24 cellular contexts compared by ENCODE assay signal in genomic region chr1:12206238-12206637, GRCh38. TPM values are rescaled to one million over a fixed set of nuclear protein-coding genes. Genes with fewer than 3 reads are reported as not detected.
DNase-seq lines count a peak whose midpoint lies in the region; ATAC-seq and TF ChIP-seq lines count a peak whose summit lies in the region.
"Had no signal": no experiment of that assay in that cellular context is flagged by ENCODE, and none has a peak within 500 bp of the region (broad histone marks: within the 10 kb centered on the region; RNA-seq: fewer than 3 reads in every experiment).

No MANE protein-coding gene starts in this region.

- peaks cover 61% of the 10 kb centered on the region for H3K36me3 ChIP-seq in CD4-positive, CD25-positive, alpha-beta regulatory T cell (ENCODE audit: control insufficient read depth, insufficient read depth, low read length)
- H3K36me3 ChIP-seq: colonic mucosa, ovary had no signal

- H3K27me3 Mint-ChIP-seq in CD14-positive monocyte (ENCODE audit: low read depth in 3 of 3) = peaks cover 0 to 3% (median 3%) of the 10 kb centered on the region in 3 donors
- peaks cover 5% of the 10 kb centered on the region for H3K27me3 Mint-ChIP-seq in CD4-positive, CD25-positive, alpha-beta regulatory T cell
- peaks cover 2% of the 10 kb centered on the region for H3K27me3 Mint-ChIP-seq in activated T-helper 1 cell treated with anti-CD3 and anti-CD28 coated beads, Interleukin-12 subunit alpha, Interleukin-12 subunit beta, Interleukin-2, Interleukin-4 antibody, amounts not matched to agents 30 ng/mL and 10 ng/mL and 1 ng/mL, durations not matched to agents 14 hours and 24 hours and 36 hours (ENCODE audit: insufficient read depth)
- H3K27me3 Mint-ChIP-seq in natural killer cell (ENCODE audit: low read depth in 2 of 2) = no peaks in the 10 kb centered on the region
- H3K27me3 Mint-ChIP-seq: naive thymus-derived CD8-positive, alpha-beta T cell had no signal

- H3K9me3 ChIP-seq in CD4-positive, CD25-positive, alpha-beta regulatory T cell (ENCODE audit: control insufficient read depth in 2 of 2, low read length in 2 of 2) = no peaks in the 10 kb centered on the region
- H3K9me3 ChIP-seq: colonic mucosa, ovary, upper lobe of left lung had no signal

- no peak overlapping the region for H3K4me3 Mint-ChIP-seq in CD14-positive monocyte
- H3K4me3 Mint-ChIP-seq in CD4-positive, CD25-positive, alpha-beta regulatory T cell = peak overlapping the region in 1 of 4 donors; percentile 75
- no peak overlapping the region for H3K4me3 Mint-ChIP-seq in activated T-helper 1 cell treated with anti-CD3 and anti-CD28 coated beads, Interleukin-12 subunit alpha, Interleukin-12 subunit beta, Interleukin-2, Interleukin-4 antibody, amounts not matched to agents 30 ng/mL and 10 ng/mL and 1 ng/mL, durations not matched to agents 14 hours and 24 hours and 36 hours
- H3K4me3 Mint-ChIP-seq in natural killer cell = no peak overlapping the region
- H3K4me3 Mint-ChIP-seq: mesothelial cell of epicardium had no signal

- no peaks in the 10 kb centered on the region for H3K27me3 ChIP-seq in CD4-positive, CD25-positive, alpha-beta regulatory T cell (ENCODE audit: control insufficient read depth, insufficient read depth, low read length)
- H3K27me3 ChIP-seq: colonic mucosa, ovary, upper lobe of left lung had no signal

- H3K4me1 ChIP-seq in CD4-positive, CD25-positive, alpha-beta regulatory T cell (ENCODE audit: control insufficient read depth, insufficient read depth, low read length, poor library complexity, severe bottlenecking) = peaks cover 81% of the 10 kb centered on the region
- H3K4me1 ChIP-seq: colonic mucosa had no signal

- TF ChIP-seq CTCF in CD14-positive monocyte (IDR thresholded peaks at IDR 0.05) (no peak), natural killer cell (IDR thresholded peaks at IDR 0.05) (no peak)

- ATAC-seq in CD4-positive, CD25-positive, alpha-beta regulatory T cell (ENCODE audit: low read depth in 2 of 2) = no peak
- ATAC-seq in natural killer cell = no peak
- ATAC-seq: naive thymus-derived CD8-positive, alpha-beta T cell had no signal

- H3K9me3 Mint-ChIP-seq in CD14-positive monocyte = peaks cover 0 to 4% (median 0%) of the 10 kb centered on the region in 7 donors
- no peaks in the 10 kb centered on the region for H3K9me3 Mint-ChIP-seq in CD4-positive, CD25-positive, alpha-beta regulatory T cell
- no peaks in the 10 kb centered on the region for H3K9me3 Mint-ChIP-seq in activated T-helper 1 cell treated with anti-CD3 and anti-CD28 coated beads, Interleukin-12 subunit alpha, Interleukin-12 subunit beta, Interleukin-2, Interleukin-4 antibody, amounts not matched to agents 30 ng/mL and 10 ng/mL and 1 ng/mL, durations not matched to agents 14 hours and 24 hours and 36 hours
- H3K9me3 Mint-ChIP-seq in natural killer cell = no peaks in the 10 kb centered on the region
- H3K9me3 Mint-ChIP-seq: mesothelial cell of epicardium; naive thymus-derived CD8-positive, alpha-beta T cell had no signal

- no peak overlapping the region for H3K4me3 ChIP-seq in CD4-positive, CD25-positive, alpha-beta regulatory T cell (ENCODE audit: low read depth, low read length)
- H3K4me3 ChIP-seq: colonic mucosa, ovary, skin epidermis, upper lobe of left lung had no signal

- DNase-seq in CD14-positive monocyte (ENCODE audit: low spot score) = no peak
- peak in 1 of 3 donors; percentile 44 for DNase-seq in CD4-positive, CD25-positive, alpha-beta regulatory T cell
- DNase-seq in activated T-helper 1 cell treated with anti-CD3 and anti-CD28 coated beads, Interleukin-12 subunit alpha, Interleukin-12 subunit beta, Interleukin-2, Interleukin-4 antibody, amounts not matched to agents 30 ng/mL and 10 ng/mL and 1 ng/mL, durations not matched to agents 14 hours and 24 hours and 36 hours (ENCODE audit: low spot score) = no peak
- no peak for DNase-seq in natural killer cell
- DNase-seq in DMS153 (lab: John Stamatoyannopoulos, UW) = no peak
- no peak for DNase-seq in SHP77 (lab: John Stamatoyannopoulos, UW)
- no peak for DNase-seq in NCI-H345 treated with DMSO at 0.1 percent for 48 hours (lab: John Stamatoyannopoulos, UW; ENCODE audit: unreplicated experiment)
- DNase-seq: activated CD4-positive, alpha-beta T cell treated with anti-CD3 and anti-CD28 coated beads for 48 hours; activated gamma-delta T cell; aorta; colonic mucosa; effector CD8-positive, alpha-beta T cell; MV-4-11; naive thymus-derived CD8-positive, alpha-beta T cell; NCI-H146; NCI-H2107; NCI-H446; NCI-H82; ovary; RPMI8226; upper lobe of left lung had no signal

- H3K27ac Mint-ChIP-seq in CD14-positive monocyte (peak overlapping the region in 5 of 7 donors; percentile 46 to 86 (median 70)), natural killer cell (peak overlapping the region; percentile 86 to 88)
- H3K27ac Mint-ChIP-seq in CD4-positive, CD25-positive, alpha-beta regulatory T cell = peak overlapping the region; percentile 38 to 94 (median 90)
- peak overlapping the region; percentile 89 for H3K27ac Mint-ChIP-seq in activated T-helper 1 cell treated with anti-CD3 and anti-CD28 coated beads, Interleukin-12 subunit alpha, Interleukin-12 subunit beta, Interleukin-2, Interleukin-4 antibody, amounts not matched to agents 30 ng/mL and 10 ng/mL and 1 ng/mL, durations not matched to agents 14 hours and 24 hours and 36 hours
- H3K27ac Mint-ChIP-seq: mesothelial cell of epicardium had no signal

- no peak overlapping the region for H3K27ac ChIP-seq in CD4-positive, CD25-positive, alpha-beta regulatory T cell (ENCODE audit: insufficient read depth, low read length, poor library complexity, severe bottlenecking)
- H3K27ac ChIP-seq: C4-2B, colonic mucosa, ovary had no signal

- intact Hi-C loops in CD14-positive monocyte (cut with micrococcal nuclease) (loop anchor here in 1 of 2 donors (5.0 kb wide), 1 partner anchor 84 kb away; no protein-coding TSS in a partner anchor), natural killer cell (cut with micrococcal nuclease) (no loop called here)
- intact Hi-C loops in activated T-helper 1 cell treated with anti-CD3 and anti-CD28 coated beads, Interleukin-12 subunit alpha, Interleukin-12 subunit beta, Interleukin-2, Interleukin-4 antibody, amounts not matched to agents 30 ng/mL and 10 ng/mL and 1 ng/mL, durations not matched to agents 14 hours and 24 hours and 36 hours (cut with micrococcal nuclease) = no loop called here

- H3K36me3 Mint-ChIP-seq in CD14-positive monocyte = peaks cover 73 to 80% of the 10 kb centered on the region in 2 donors
- peaks cover 33% of the 10 kb centered on the region for H3K36me3 Mint-ChIP-seq in CD4-positive, CD25-positive, alpha-beta regulatory T cell
- peaks cover 47% of the 10 kb centered on the region for H3K36me3 Mint-ChIP-seq in activated T-helper 1 cell treated with anti-CD3 and anti-CD28 coated beads, Interleukin-12 subunit alpha, Interleukin-12 subunit beta, Interleukin-2, Interleukin-4 antibody, amounts not matched to agents 30 ng/mL and 10 ng/mL and 1 ng/mL, durations not matched to agents 14 hours and 24 hours and 36 hours (ENCODE audit: low read depth)
- H3K36me3 Mint-ChIP-seq in natural killer cell = no peaks in the 10 kb centered on the region
- H3K36me3 Mint-ChIP-seq: mesothelial cell of epicardium had no signal

- peaks cover 21% of the 10 kb centered on the region for H3K4me1 Mint-ChIP-seq in CD14-positive monocyte
- H3K4me1 Mint-ChIP-seq in CD4-positive, CD25-positive, alpha-beta regulatory T cell = peaks cover 18 to 88% (median 56%) of the 10 kb centered on the region in 4 donors
- H3K4me1 Mint-ChIP-seq in activated T-helper 1 cell treated with anti-CD3 and anti-CD28 coated beads, Interleukin-12 subunit alpha, Interleukin-12 subunit beta, Interleukin-2, Interleukin-4 antibody, amounts not matched to agents 30 ng/mL and 10 ng/mL and 1 ng/mL, durations not matched to agents 14 hours and 24 hours and 36 hours (ENCODE audit: low read depth) = peaks cover 66% of the 10 kb centered on the region
- peaks cover 52 to 72% of the 10 kb centered on the region in 2 donors for H3K4me1 Mint-ChIP-seq in natural killer cell

RNA-seq across cellular contexts. Expression of gene VPS13D, which starts 23.6 kb away (rescaled TPM):
- 1 to 10 TPM; 3.6 to 5.1 TPM for polyA plus RNA-seq in CD14-positive monocyte
- 96.0 TPM for total RNA-seq in CD4-positive, CD25-positive, alpha-beta regulatory T cell
- 10 to 100 TPM in 2 of 4 donors, 1 to 10 TPM in 2; 8.1 to 11.6 (median 9.9) TPM for polyA plus RNA-seq in CD4-positive, CD25-positive, alpha-beta regulatory T cell
- 33.6 and 35.7 TPM in 2 replicates for total RNA-seq in activated T-helper 1 cell treated with anti-CD3 and anti-CD28 coated beads, Interleukin-12 subunit alpha, Interleukin-12 subunit beta, Interleukin-2, Interleukin-4 antibody, amounts not matched to agents 30 ng/mL and 10 ng/mL and 1 ng/mL, durations not matched to agents 14 hours and 24 hours and 36 hours
- total RNA-seq in natural killer cell = 10 to 100 TPM; 66.3 to 94.0 (median 81.7) TPM

RNA-seq across cellular contexts. Expression of gene TNFRSF1B, which starts 39.4 kb away (rescaled TPM):
- 100 to 1,000 TPM; 436 to 761 TPM for polyA plus RNA-seq in CD14-positive monocyte
- total RNA-seq in CD4-positive, CD25-positive, alpha-beta regulatory T cell = 252 TPM
- polyA plus RNA-seq in CD4-positive, CD25-positive, alpha-beta regulatory T cell = 100 to 1,000 TPM; 347 to 450 (median 421) TPM
- total RNA-seq in activated T-helper 1 cell treated with anti-CD3 and anti-CD28 coated beads, Interleukin-12 subunit alpha, Interleukin-12 subunit beta, Interleukin-2, Interleukin-4 antibody, amounts not matched to agents 30 ng/mL and 10 ng/mL and 1 ng/mL, durations not matched to agents 14 hours and 24 hours and 36 hours = 211 and 213 TPM in 2 replicates
- total RNA-seq in natural killer cell = 100 to 1,000 TPM; 152 to 173 (median 172) TPM
